9 cellular contexts compared by ENCODE assay signal in genomic region chr3:170961616-170962400, GRCh38. TPM values are rescaled to one million over a fixed set of nuclear protein-coding genes. Genes with fewer than 3 reads are reported as not detected.
DNase-seq lines count a peak whose midpoint lies in the region; ATAC-seq and TF ChIP-seq lines count a peak whose summit lies in the region.
"Had no signal": no experiment of that assay in that cellular context is flagged by ENCODE, and none has a peak within 500 bp of the region (broad histone marks: within the 10 kb centered on the region; RNA-seq: fewer than 3 reads in every experiment).

No MANE protein-coding gene starts in this region.

- no CpG with 5 or more reads among the region's 4 CpGs for WGBS in trophoblast cell (ENCODE audit: extremely low coverage, insufficient coverage, insufficient read length)

- H3K18ac ChIP-seq in trophoblast cell (ENCODE audit: low read length), result no peak overlapping the region

- no peak overlapping the region for H4K12ac ChIP-seq in trophoblast cell (ENCODE audit: low read depth, low read length)

- H3K4me1 Mint-ChIP-seq in CD4-positive, CD25-positive, alpha-beta regulatory T cell, result no peaks in the 10 kb centered on the region

- TF ChIP-seq CTCF in fibroblast of lung (conservative IDR thresholded peaks at IDR 0.05 in 1 of 2, IDR thresholded peaks at IDR 0.05 in 1 of 2; ENCODE audit: low read depth in 1 of 2, low read length in 2 of 2), result peak; percentile 39 to 51

- H3K79me1 ChIP-seq in trophoblast cell (ENCODE audit: low read length), result no peaks in the 10 kb centered on the region

- no peak overlapping the region for H4K91ac ChIP-seq in trophoblast cell (ENCODE audit: low read depth, low read length)

- H2BK5ac ChIP-seq in trophoblast cell (ENCODE audit: low read depth, low read length, poor library complexity), result no peak overlapping the region

- no peak overlapping the region for H3K14ac ChIP-seq in trophoblast cell (ENCODE audit: low read length)

- H3K9me3 Mint-ChIP-seq in CD4-positive, CD25-positive, alpha-beta regulatory T cell, result no peaks in the 10 kb centered on the region

- no peaks in the 10 kb centered on the region for H3K36me3 Mint-ChIP-seq in CD4-positive, CD25-positive, alpha-beta regulatory T cell

- peaks cover 6% of the 10 kb centered on the region for H3K27me3 ChIP-seq in CD4-positive, CD25-positive, alpha-beta regulatory T cell (ENCODE audit: control insufficient read depth, insufficient read depth, low read length)
- no peaks in the 10 kb centered on the region for H3K27me3 ChIP-seq in fibroblast of lung (ENCODE audit: control insufficient read depth, insufficient read depth, low read length)
- H3K27me3 ChIP-seq in trophoblast cell (ENCODE audit: insufficient read depth, low read length), result no peaks in the 10 kb centered on the region
- H3K27me3 ChIP-seq: neutrophil had no signal

- no peaks in the 10 kb centered on the region for H3K36me3 ChIP-seq in CD4-positive, CD25-positive, alpha-beta regulatory T cell (ENCODE audit: control insufficient read depth, insufficient read depth, low read length)
- H3K36me3 ChIP-seq in fibroblast of lung (ENCODE audit: control insufficient read depth, insufficient read depth, low read length) (no peaks in the 10 kb centered on the region), trophoblast cell (ENCODE audit: control insufficient read depth in 1 of 2, insufficient read depth in 2 of 2, low read length in 2 of 2) (no peaks in the 10 kb centered on the region)
- H3K36me3 ChIP-seq: neutrophil had no signal

- H3K9me3 ChIP-seq in CD4-positive, CD25-positive, alpha-beta regulatory T cell (ENCODE audit: control insufficient read depth in 2 of 2, low read length in 2 of 2), result no peaks in the 10 kb centered on the region
- H3K9me3 ChIP-seq in fibroblast of lung (ENCODE audit: control insufficient read depth, insufficient read depth, low read depth, low read length), result no peaks in the 10 kb centered on the region
- H3K9me3 ChIP-seq in trophoblast cell (ENCODE audit: insufficient read depth, low read depth, low read length), result no peaks in the 10 kb centered on the region
- H3K9me3 ChIP-seq: neutrophil had no signal

- H2BK12ac ChIP-seq in trophoblast cell (ENCODE audit: low read length), result no peak overlapping the region

- peaks cover 34% of the 10 kb centered on the region for H3K27me3 Mint-ChIP-seq in CD4-positive, CD25-positive, alpha-beta regulatory T cell

- H3K4me3 ChIP-seq in CD4-positive, CD25-positive, alpha-beta regulatory T cell (ENCODE audit: low read depth, low read length), result no peak overlapping the region
- H3K4me3 ChIP-seq in fibroblast of lung (replicated peaks in 1 of 4; ENCODE audit: control extremely low read depth in 1 of 4, insufficient read depth in 1 of 4, low read depth in 3 of 4, low read length in 4 of 4) (no peak overlapping the region), trophoblast cell (ENCODE audit: low read depth, low read length) (no peak overlapping the region)

- H3K23ac ChIP-seq in trophoblast cell (ENCODE audit: low read length), result no peak overlapping the region

- no peak overlapping the region for H4K8ac ChIP-seq in trophoblast cell (ENCODE audit: low read depth, low read length)

- H4K20me1 ChIP-seq in fibroblast of lung (ENCODE audit: control insufficient read depth, extremely low read depth, insufficient read depth, low read length), result no peaks in the 10 kb centered on the region

- no peak overlapping the region for H3K27ac Mint-ChIP-seq in CD4-positive, CD25-positive, alpha-beta regulatory T cell

- no peak overlapping the region for H3K4ac ChIP-seq in trophoblast cell (ENCODE audit: low read depth, low read length)

- H3K4me2 ChIP-seq in fibroblast of lung (ENCODE audit: extremely low read depth, insufficient read depth, low read length), result no peak overlapping the region
- no peak overlapping the region for H3K4me2 ChIP-seq in trophoblast cell (ENCODE audit: low read length)

- no peak overlapping the region for H3K27ac ChIP-seq in CD4-positive, CD25-positive, alpha-beta regulatory T cell (ENCODE audit: insufficient read depth, low read length, poor library complexity, severe bottlenecking)
- H3K27ac ChIP-seq in fibroblast of lung (ENCODE audit: insufficient read depth, low read length) (no peak overlapping the region), trophoblast cell (ENCODE audit: low read depth, low read length) (no peak overlapping the region)
- H3K27ac ChIP-seq: neutrophil had no signal

- DNase-seq in CD4-positive, CD25-positive, alpha-beta regulatory T cell, result peak in 2 of 3 donors; percentile 12 to 35
- DNase-seq in HEK293T (ENCODE audit: extremely low spot score) (peak; percentile 23), RKO (ENCODE audit: low spot score) (peak; percentile 44), fibroblast of lung (ENCODE audit: low read depth in 2 of 2) (peak; percentile 55 to 69), trophoblast cell (peak; percentile 16 to 68), GOT3 (lab: John Stamatoyannopoulos, UW) (no peak)
- DNase-seq in effector CD4-positive, alpha-beta T cell, result no peak
- DNase-seq in effector CD8-positive, alpha-beta T cell (lab: John Stamatoyannopoulos, UW), result no peak

- H2BK120ac ChIP-seq in trophoblast cell (ENCODE audit: insufficient read depth, low read length, poor library complexity), result no peak overlapping the region

- no peak overlapping the region for H2AFZ ChIP-seq in fibroblast of lung (ENCODE audit: low read length)
- no peak overlapping the region for H2AFZ ChIP-seq in trophoblast cell (ENCODE audit: insufficient read depth, low read length, poor library complexity)

- no peak overlapping the region for H2AK5ac ChIP-seq in trophoblast cell (ENCODE audit: low read length)

- no peak overlapping the region for H3K9ac ChIP-seq in fibroblast of lung (ENCODE audit: insufficient read depth, low read length)
- H3K9ac ChIP-seq in trophoblast cell (ENCODE audit: low read length), result no peak overlapping the region

- H3K4me1 ChIP-seq in CD4-positive, CD25-positive, alpha-beta regulatory T cell (ENCODE audit: control insufficient read depth, insufficient read depth, low read length, poor library complexity, severe bottlenecking), result no peaks in the 10 kb centered on the region
- H3K4me1 ChIP-seq in fibroblast of lung (ENCODE audit: control insufficient read depth, extremely low read depth, insufficient read depth, low read length) (peaks cover 3% of the 10 kb centered on the region), trophoblast cell (ENCODE audit: control insufficient read depth in 1 of 2, insufficient read depth in 2 of 2, low read length in 2 of 2) (no peaks in the 10 kb centered on the region)

- H3K79me2 ChIP-seq in fibroblast of lung (ENCODE audit: control insufficient read depth, insufficient read depth, low read length) (no peaks in the 10 kb centered on the region), trophoblast cell (ENCODE audit: control insufficient read depth, insufficient read depth, low read length, poor library complexity) (no peaks in the 10 kb centered on the region)

- POLR2A ChIA-PET in HEK293T (lab: Yijun Ruan, JAX), result no interaction called here

- ATAC-seq in CD4-positive, CD25-positive, alpha-beta regulatory T cell (ENCODE audit: low read depth in 2 of 2), result no peak

- no peak overlapping the region for H3K4me3 Mint-ChIP-seq in CD4-positive, CD25-positive, alpha-beta regulatory T cell

- CTCF ChIA-PET in HEK293T (lab: Yijun Ruan, JAX), result interaction anchor here (0.6 to 1.1 kb wide), 3 partner anchors 47 to 604 kb away, joined by 3 to 5 read pairs (median 3); no protein-coding TSS in a partner anchor

TF ChIP-seq in HEK293T, 16 proteins besides CTCF, POLR2A, EP300 and RAD21:
- TF ChIP-seq L3MBTL2 (conservative IDR thresholded peaks at IDR 0.05) (no peak), PKNOX1 (IDR thresholded peaks at IDR 0.05) (peak; percentile 82)

RNA-seq across cellular contexts. Expression of gene EIF5A2, which starts 53.4 kb away (rescaled TPM):
- 12.8 TPM for total RNA-seq in CD4-positive, CD25-positive, alpha-beta regulatory T cell
- 10 to 100 TPM in 3 of 4 donors, 1 to 10 TPM in 1; 8.0 to 22.1 (median 14.5) TPM for polyA plus RNA-seq in CD4-positive, CD25-positive, alpha-beta regulatory T cell
- 14.6 and 14.7 TPM in 2 replicates for total RNA-seq in fibroblast of lung
- polyA plus RNA-seq in fibroblast of lung, result 27.9 and 31.9 TPM in 2 replicates
- 22.6 and 24.7 TPM in 2 replicates for polyA plus RNA-seq in fibroblast of lung (2012)
- polyA minus RNA-seq in fibroblast of lung (ENCODE audit: low replicate concordance), result 3.4 and 13.4 TPM in 2 replicates
- polyA plus RNA-seq in trophoblast cell (2013), result 0.56 and 0.62 TPM in 2 replicates

Comparison
In these comparisons a context has a peak if more than half of its experiments do, and no peak if none do; other contexts are left out.
1. DNase-seq: peak in CD4-positive, CD25-positive, alpha-beta regulatory T cell (2 of 3), HEK293T (single experiment), RKO (single experiment), fibroblast of lung (2 of 2) and trophoblast cell (2 of 2); none in GOT3 (single experiment), effector CD4-positive, alpha-beta T cell (single experiment) and effector CD8-positive, alpha-beta T cell (single experiment).